ENCODE assay signal across 8 cellular contexts in genomic region chr12:4276524-4277204, GRCh38. TPM values are rescaled to one million over a fixed set of nuclear protein-coding genes. Genes with fewer than 3 reads are reported as not detected.
DNase-seq lines count a peak whose midpoint lies in the region; ATAC-seq and TF ChIP-seq lines count a peak whose summit lies in the region.

No MANE protein-coding gene starts in this region.

- H3K4me3 Mint-ChIP-seq in activated naive CD4-positive, alpha-beta T cell treated with anti-CD3 and anti-CD28 coated beads, Interleukin-2, amount 50 U/mL, for 24 hours = peak overlapping the region; percentile 98

- H3K36me3 ChIP-seq in MG63 = no peaks in the 10 kb centered on the region
- H3K36me3 ChIP-seq in ovary = no peaks in the 10 kb centered on the region
- H3K36me3 ChIP-seq in tibial nerve = peaks cover 0 to 30% (median 0%) of the 10 kb centered on the region in 3 donors

- no peaks in the 10 kb centered on the region for H3K27me3 Mint-ChIP-seq in activated naive CD4-positive, alpha-beta T cell treated with anti-CD3 and anti-CD28 coated beads, Interleukin-2, amount 50 U/mL, for 24 hours

- peak; percentile 89 for TF ChIP-seq CTCF in AG04449 (IDR thresholded peaks at IDR 0.05; ENCODE audit: insufficient read depth, low read length, missing control alignments)
- TF ChIP-seq CTCF in ovary (IDR thresholded peaks at IDR 0.05) = peak; percentile 47 to 83 (median 73)
- TF ChIP-seq CTCF in tibial nerve (IDR thresholded peaks at IDR 0.05) = peak; percentile 87 to 95 (median 92)

- no peak overlapping the region for H3K27ac ChIP-seq in ovary
- peak overlapping the region; percentile 91 to 96 (median 94) for H3K27ac ChIP-seq in tibial nerve

- WGBS in ovary, 3 donors = 7 to 9% (median 8%) methylated on average over 10 of the region's 10 CpGs
- WGBS in tibial nerve, 2 donors = 3 to 6% methylated on average over 10 of the region's 10 CpGs

- H3K36me3 Mint-ChIP-seq in activated naive CD4-positive, alpha-beta T cell treated with anti-CD3 and anti-CD28 coated beads, Interleukin-2, amount 50 U/mL, for 24 hours = peaks cover 36% of the 10 kb centered on the region

- TF ChIP-seq POLR2A in ovary (IDR thresholded peaks at IDR 0.05) (no peak), tibial nerve (IDR thresholded peaks at IDR 0.05) (no peak)

- peak; percentile 40 for ATAC-seq in GM18870 (IDR thresholded peaks at IDR 0.05; ENCODE audit: unreplicated experiment)
- ATAC-seq in SK-N-SH treated with all-trans-retinoic acid at 6 μM for 48 hours = peak; percentile 89

- TF ChIP-seq EP300 in ovary (IDR thresholded peaks at IDR 0.05) (no peak), tibial nerve (IDR thresholded peaks at IDR 0.05) (peak in 1 of 2 donors; percentile 55)

- H3K9me3 Mint-ChIP-seq in activated naive CD4-positive, alpha-beta T cell treated with anti-CD3 and anti-CD28 coated beads, Interleukin-2, amount 50 U/mL, for 24 hours = no peaks in the 10 kb centered on the region

- H3K27me3 ChIP-seq in MG63 (peaks cover 50% of the 10 kb centered on the region), ovary (no peaks in the 10 kb centered on the region), tibial nerve (peaks cover 0 to 30% of the 10 kb centered on the region in 2 donors)

- CTCF ChIA-PET in AG04449 (lab: Yijun Ruan, JAX) = interaction anchor here (0.6 to 11.1 kb wide), 64 partner anchors 9 to 976 kb away, joined by 3 to 241 read pairs (median 5); partner anchors contain the start of gene TIGAR

- peak overlapping the region; percentile 94 for H3K27ac Mint-ChIP-seq in activated naive CD4-positive, alpha-beta T cell treated with anti-CD3 and anti-CD28 coated beads, Interleukin-2, amount 50 U/mL, for 24 hours

- POLR2A ChIA-PET in AG04449 (lab: Yijun Ruan, JAX) = no interaction called here

- intact Hi-C loops in ovary (cut with DNase I) = loop anchor here in 3 of 4 donors (5.0 to 10.0 kb wide), 4 partner anchors 242 to 972 kb away; no protein-coding TSS in a partner anchor

- peaks cover 46% of the 10 kb centered on the region for H3K4me1 Mint-ChIP-seq in activated naive CD4-positive, alpha-beta T cell treated with anti-CD3 and anti-CD28 coated beads, Interleukin-2, amount 50 U/mL, for 24 hours

- H3K4me3 ChIP-seq in AG04449 (ENCODE audit: low read depth, low read length) (no peak overlapping the region), MG63 (no peak overlapping the region), ovary (peak overlapping the region; percentile 79), tibial nerve (peak overlapping the region in 2 of 4 donors; percentile 71 to 73)

- H3K9me3 ChIP-seq in MG63 = no peaks in the 10 kb centered on the region
- H3K9me3 ChIP-seq in ovary = no peaks in the 10 kb centered on the region
- H3K9me3 ChIP-seq in tibial nerve = no peaks in the 10 kb centered on the region

- DNase-seq in AG04449 (ENCODE audit: low read depth, low spot score) = peak; percentile 7
- peak; percentile 73 for DNase-seq in MG63
- peak; percentile 65 for DNase-seq in glomerular endothelial cell (ENCODE audit: extremely low read depth, low read depth, low spot score)
- DNase-seq in ovary = peak; percentile 78 to 86 (median 79)
- DNase-seq in tibial nerve (ENCODE audit: low spot score in 2 of 2) = peak; percentile 57 to 90

- peaks cover 12% of the 10 kb centered on the region for H3K4me1 ChIP-seq in ovary (ENCODE audit: insufficient read depth)
- H3K4me1 ChIP-seq in tibial nerve = peaks cover 0 to 71% (median 47%) of the 10 kb centered on the region in 4 donors

TF ChIP-seq in SK-N-SH treated with all-trans-retinoic acid at 6 μM for 48 hours, 23 proteins besides CTCF, POLR2A, EP300 and RAD21:
- TF ChIP-seq, protein P1, sequence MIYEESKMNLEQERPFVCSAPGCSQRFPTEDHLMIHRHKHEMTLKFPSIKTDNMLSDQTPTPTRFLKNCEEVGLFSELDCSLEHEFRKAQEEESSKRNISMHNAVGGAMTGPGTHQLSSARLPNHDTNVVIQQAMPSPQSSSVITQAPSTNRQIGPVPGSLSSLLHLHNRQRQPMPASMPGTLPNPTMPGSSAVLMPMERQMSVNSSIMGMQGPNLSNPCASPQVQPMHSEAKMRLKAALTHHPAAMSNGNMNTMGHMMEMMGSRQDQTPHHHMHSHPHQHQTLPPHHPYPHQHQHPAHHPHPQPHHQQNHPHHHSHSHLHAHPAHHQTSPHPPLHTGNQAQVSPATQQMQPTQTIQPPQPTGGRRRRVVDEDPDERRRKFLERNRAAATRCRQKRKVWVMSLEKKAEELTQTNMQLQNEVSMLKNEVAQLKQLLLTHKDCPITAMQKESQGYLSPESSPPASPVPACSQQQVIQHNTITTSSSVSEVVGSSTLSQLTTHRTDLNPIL (CRISPR knock-in tag; IDR thresholded peaks at IDR 0.05; ENCODE audit: low read depth) = no peak
- TF ChIP-seq CSDC2 (CRISPR knock-in tag; IDR thresholded peaks at IDR 0.05) = no peak
- no peak for TF ChIP-seq TOX (CRISPR knock-in tag; IDR thresholded peaks at IDR 0.05; ENCODE audit: borderline replicate concordance)
- no peak for TF ChIP-seq CSRNP3 (CRISPR knock-in tag; IDR thresholded peaks at IDR 0.05)
- no peak for TF ChIP-seq ESRRG (CRISPR knock-in tag; IDR thresholded peaks at IDR 0.05)
- no peak for TF ChIP-seq ZC3H10 (CRISPR knock-in tag; IDR thresholded peaks at IDR 0.05)
- no peak for TF ChIP-seq GLIS3 (CRISPR knock-in tag; IDR thresholded peaks at IDR 0.05)
- TF ChIP-seq ZNF70 (CRISPR knock-in tag; IDR thresholded peaks at IDR 0.05) = no peak
- no peak for TF ChIP-seq ZFP3 (CRISPR knock-in tag; IDR thresholded peaks at IDR 0.05)
- no peak for TF ChIP-seq TSHZ2 (CRISPR knock-in tag; IDR thresholded peaks at IDR 0.05)

RNA-seq across cellular contexts. Expression of gene CCND2, which starts 3.1 kb away (rescaled TPM):
- 0.07 TPM in 1 of 2 replicates, not detected in the other for total RNA-seq in MG63 (2014; rRNA removed; shearing (Covaris generic); ENCODE audit: low replicate concordance)
- total RNA-seq in glomerular endothelial cell (181 and 185 TPM in 2 replicates), ovary (100 to 1,000 TPM in 1 of 7 donors, 10 to 100 TPM in 6; 24.1 to 105 (median 70.7) TPM), tibial nerve (100 to 1,000 TPM in 1 of 4 donors, 10 to 100 TPM in 3; 84.1 to 124 (median 89.7) TPM)
- polyA plus RNA-seq in ovary = 10 to 100 TPM in 1 of 2 donors, 1 to 10 TPM in 1; 4.0 to 16.3 TPM

RNA-seq across cellular contexts. Expression of gene TIGAR, which starts 44.3 kb away (rescaled TPM):
- total RNA-seq in MG63 (2014; rRNA removed; shearing (Covaris generic); ENCODE audit: low replicate concordance) = 9.9 and 86.7 TPM in 2 replicates
- total RNA-seq in glomerular endothelial cell = 20.3 and 25.1 TPM in 2 replicates
- total RNA-seq in ovary = 10 to 100 TPM in 1 of 7 donors, 1 to 10 TPM in 5, under 1 TPM in 1; 0.36 to 10.3 (median 4.1) TPM
- polyA plus RNA-seq in ovary = 1 to 10 TPM; 1.0 to 8.1 TPM
- 1 to 10 TPM; 1.8 to 4.4 (median 2.5) TPM for total RNA-seq in tibial nerve

Comparison
In these comparisons a context has a peak if more than half of its experiments do, and no peak if none do; other contexts are left out.
1. DNase-seq: peak in every context shown above with its lines; median percentile 79 in ovary; 74 in tibial nerve; 73 in MG63; 65 in glomerular endothelial cell; 7 in AG04449.
2. H3K27ac ChIP-seq: peak in tibial nerve (4 of 4); none in ovary (0 of 2).
3. RNA of gene CCND2, which starts 3.1 kb away (total RNA-seq): 181 to 185 TPM in glomerular endothelial cell, 84.1 to 124 TPM in tibial nerve and 24.1 to 105 TPM in ovary; 0.07 TPM in MG63; every median in the first group is over 10 times any median in the second.
4. Peak in every context shown above with its lines, with median percentiles within 50 percentile points of each other: CTCF ChIP-seq.